Comparison of ENCODE assay signal across 10 cellular contexts in the genomic region with DNA sequence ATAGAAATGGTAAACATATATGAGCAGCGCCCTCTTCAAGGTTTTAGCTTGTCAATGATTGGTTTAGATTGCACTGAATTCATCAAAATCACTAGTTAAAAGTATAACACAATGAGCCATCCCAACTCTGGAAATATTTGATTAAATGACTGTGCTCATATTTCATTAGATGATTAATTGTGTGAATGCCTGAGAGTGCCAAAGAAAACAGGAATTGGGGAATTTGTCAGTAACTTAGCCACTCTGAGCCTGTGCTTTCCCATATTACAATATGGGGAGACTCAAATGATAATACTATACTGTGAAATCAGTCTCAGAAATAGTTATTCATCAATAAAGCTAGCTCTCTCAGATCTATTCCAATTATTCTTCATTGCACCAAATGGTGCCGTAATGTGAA.
"Had no signal": no experiment of that assay in that cellular context is flagged by ENCODE, and none has a peak within 500 bp of the region (broad histone marks: within the 10 kb centered on the region; RNA-seq: fewer than 3 reads in every experiment).

No MANE protein-coding gene starts in this region.

- H3K36me3 ChIP-seq: HAP-1 had no signal

- H2AFZ ChIP-seq: GM23248, GM23338 had no signal

- H3K9ac ChIP-seq: GM23248 had no signal

- H3K27ac ChIP-seq: GM23248 had no signal

- DNase-seq: GM23248, GOT3, H7, H9, HCEC 1CT, HFFc6 had no signal

- H3K9me3 ChIP-seq: HAP-1 had no signal

- H3K4me2 ChIP-seq: GM23338 had no signal

- H3K4me3 ChIP-seq: GM23248, GM23338, HAP-1 had no signal

- FAIRE-seq: H1, H54 had no signal
